27 cellular contexts compared by ENCODE assay signal in the genomic region with DNA sequence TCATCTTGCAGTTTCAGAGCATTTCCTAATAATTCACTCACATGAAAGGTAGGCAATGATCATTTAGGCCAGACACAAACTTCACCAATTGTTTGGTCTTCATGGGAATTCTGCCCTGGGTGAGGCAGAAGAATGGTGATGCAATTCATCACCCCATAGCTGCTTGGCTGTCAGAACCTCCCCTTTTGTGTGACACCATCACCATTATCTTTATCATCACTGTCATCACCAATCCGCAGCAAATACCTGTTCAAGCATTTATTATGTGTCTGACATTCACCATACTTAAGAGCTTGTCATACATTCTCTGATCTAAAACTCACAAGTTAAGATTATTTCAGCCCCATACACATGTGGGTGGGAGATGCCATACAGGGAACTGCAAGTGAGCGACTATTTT.
"Had no signal": no experiment of that assay in that cellular context is flagged by ENCODE, and none has a peak within 500 bp of the region (broad histone marks: within the 10 kb centered on the region; RNA-seq: fewer than 3 reads in every experiment).

No MANE protein-coding gene starts in this region.

- H3K9me3 ChIP-seq: colonic mucosa, esophagus muscularis mucosa, esophagus squamous epithelium, gastrocnemius medialis, gastroesophageal sphincter, heart right ventricle had no signal

- FAIRE-seq: colon, endometrium, endothelial cell of umbilical vein, frontal cortex had no signal

- H3K36me3 ChIP-seq: colonic mucosa, esophagus muscularis mucosa, esophagus squamous epithelium, gastrocnemius medialis, gastroesophageal sphincter, heart left ventricle, heart right ventricle had no signal

- H3K27ac ChIP-seq: colonic mucosa, coronary artery, dorsolateral prefrontal cortex, epithelial cell of prostate, esophagus muscularis mucosa, esophagus squamous epithelium, foreskin keratinocyte, gastrocnemius medialis, gastroesophageal sphincter, heart left ventricle, heart right ventricle had no signal

- H3K27me3 ChIP-seq: colonic mucosa, dorsolateral prefrontal cortex, esophagus muscularis mucosa, esophagus squamous epithelium, foreskin keratinocyte, gastrocnemius medialis, gastroesophageal sphincter, heart left ventricle, heart right ventricle had no signal

- H3K4me3 ChIP-seq: colonic mucosa, coronary artery, dorsolateral prefrontal cortex, esophagus muscularis mucosa, esophagus squamous epithelium, gastrocnemius medialis, gastroesophageal sphincter, heart left ventricle, heart right ventricle had no signal

- H3K4me1 ChIP-seq: colonic mucosa, esophagus muscularis mucosa, esophagus squamous epithelium, foreskin keratinocyte, gastrocnemius medialis, gastroesophageal sphincter, heart left ventricle, heart right ventricle had no signal

- DNase-seq: colonic mucosa; cortex of kidney; dermis blood vessel endothelial cell; dorsolateral prefrontal cortex; effector CD4-positive, alpha-beta T cell; effector CD8-positive, alpha-beta T cell; effector memory CD4-positive, alpha-beta T cell; effector memory CD8-positive, alpha-beta T cell; endodermal cell; erythroblast; esophagus squamous epithelium; foreskin fibroblast; foreskin keratinocyte; foreskin melanocyte; gastrocnemius medialis; glutamatergic neuron; head of caudate nucleus; heart left ventricle; heart right ventricle had no signal
